Comparison of ENCODE assay signal across 1 cellular context in genomic region chr19:18541258-18541991, GRCh38.
TF ChIP-seq lines count a peak whose summit lies in the region.

No MANE protein-coding gene starts in this region.

TF ChIP-seq in IMR-90, 13 proteins besides CTCF, POLR2A, EP300 and RAD21:
- no peak for TF ChIP-seq ELK1 (IDR thresholded peaks at IDR 0.05; ENCODE audit: borderline replicate concordance, low read depth, low read length)
- no peak for TF ChIP-seq MXI1 (IDR thresholded peaks at IDR 0.05; ENCODE audit: borderline replicate concordance, low read depth, low read length)
- no peak for TF ChIP-seq NFE2L2 (IDR thresholded peaks at IDR 0.05; ENCODE audit: low read depth, low read length)
- TF ChIP-seq RCOR1 (IDR thresholded peaks at IDR 0.05; ENCODE audit: insufficient replicate concordance, low read length): peak; percentile 66
- TF ChIP-seq FOS (IDR thresholded peaks at IDR 0.05; ENCODE audit: low read depth, low read length): no peak
- no peak for TF ChIP-seq CEBPB (IDR thresholded peaks at IDR 0.05; ENCODE audit: low read depth, low read length)
